15 cellular contexts compared by ENCODE assay signal in genomic region chr12:57723630-57723962, GRCh38.
"Had no signal": no experiment of that assay in that cellular context is flagged by ENCODE, and none has a peak within 500 bp of the region (broad histone marks: within the 10 kb centered on the region; RNA-seq: fewer than 3 reads in every experiment).

No MANE protein-coding gene starts in this region.

- H3K4me3 Mint-ChIP-seq: neural crest cell; T-helper 1 cell treated with Interleukin-12 subunit alpha and Interleukin-12 subunit beta and Interleukin-4 antibody, amounts not matched to agents 30 μg/mL and 1 μg/mL, for 36 hours; WTC11 had no signal

- H3K27me3 ChIP-seq: brain microvascular endothelial cell, pancreas, spleen, upper lobe of right lung had no signal

- H3K9me3 ChIP-seq: pancreas, sigmoid colon, spleen, thoracic aorta, upper lobe of right lung had no signal

- H3K4me3 ChIP-seq: pancreas, sigmoid colon, spleen, thoracic aorta, upper lobe of right lung had no signal

- ATAC-seq: pancreas, upper lobe of right lung, WTC11 had no signal

- H3K9me3 Mint-ChIP-seq: neural crest cell; T-helper 1 cell treated with Interleukin-12 subunit alpha and Interleukin-12 subunit beta and Interleukin-4 antibody, amounts not matched to agents 30 μg/mL and 1 μg/mL, for 36 hours; WTC11 had no signal

- H3K27ac ChIP-seq: brain microvascular endothelial cell, pancreas, sigmoid colon, spleen, thoracic aorta, upper lobe of right lung had no signal

- H3K4me1 ChIP-seq: pancreas had no signal

- DNase-seq: activated CD4-positive, alpha-beta T cell treated with anti-CD3 and anti-CD28 coated beads, Interleukin-2, amount 50 U/mL, for 1 hour; activated gamma-delta T cell; activated T-cell treated with anti-CD3 and anti-CD28 coated beads, Interleukin-2, amount 50 U/mL, for 1 hour; anterior cingulate cortex; brain microvascular endothelial cell; effector CD8-positive, alpha-beta T cell; foreskin melanocyte; pancreas; sigmoid colon; spleen; upper lobe of right lung had no signal

- H3K27ac Mint-ChIP-seq: T-helper 1 cell treated with Interleukin-12 subunit alpha and Interleukin-12 subunit beta and Interleukin-4 antibody, amounts not matched to agents 30 μg/mL and 1 μg/mL, for 36 hours; WTC11 had no signal
